In the genomic region with DNA sequence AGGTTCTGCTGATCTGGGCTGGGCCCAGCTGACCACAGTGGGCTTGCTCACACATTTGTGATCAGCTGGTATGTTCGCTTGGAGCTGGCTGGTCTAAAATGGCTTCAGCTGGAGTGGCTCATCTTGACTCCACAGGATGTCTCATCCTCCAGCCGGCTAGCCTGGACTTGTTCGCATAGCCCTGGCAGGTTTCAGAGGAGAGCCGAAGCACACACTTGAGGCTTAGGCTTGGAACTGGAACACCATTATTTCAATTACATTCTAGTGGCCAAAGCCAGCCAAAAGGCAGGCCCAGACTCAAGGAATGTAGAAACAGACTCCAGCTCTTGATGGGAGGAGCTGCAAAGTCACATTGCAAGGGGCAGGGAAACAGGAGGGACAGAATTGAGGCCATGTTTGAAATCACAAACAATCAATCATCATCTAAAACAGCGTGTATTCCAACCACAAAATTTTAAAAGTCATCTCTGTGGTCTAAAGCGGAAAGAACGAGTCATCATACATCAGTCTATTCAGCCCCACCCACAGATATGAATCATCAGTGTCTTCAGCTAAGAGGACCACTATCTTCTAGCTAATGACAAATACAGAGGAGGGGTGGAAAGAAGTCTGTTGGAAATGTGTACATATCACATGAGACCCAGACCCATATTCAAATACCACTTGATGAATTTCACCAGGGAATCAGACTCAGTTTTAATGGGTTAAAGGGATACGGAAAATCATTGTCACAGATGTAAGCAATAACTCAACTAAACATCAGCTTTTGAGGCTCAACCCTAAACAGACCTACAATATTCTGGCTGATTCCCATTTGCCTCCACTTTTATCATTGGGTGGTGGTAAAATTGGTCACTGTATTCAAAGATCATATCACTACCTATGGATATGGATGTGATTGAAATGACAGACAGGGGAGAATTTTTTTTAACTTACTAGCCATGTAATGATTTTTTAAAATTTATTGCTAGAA, we compare ENCODE assay signal across 8 cellular contexts.
A peak's percentile ranks its signal among the peaks of the same experiment; 100 is the strongest.
DNase-seq lines count a peak whose midpoint lies in the region; ATAC-seq and TF ChIP-seq lines count a peak whose summit lies in the region.

No MANE protein-coding gene starts in this region.

- CTCF ChIA-PET in activated CD8-positive, alpha-beta memory T cell treated with anti-CD3 and anti-CD28 coated beads, Interleukin-2, amount 10 ng/mL, durations not matched to agents 7 days and 5 days (lab: Charles Lee), result interaction anchor here (0.7 to 2.4 kb wide), 9 partner anchors 33 to 313 kb away, joined by 3 to 13 read pairs (median 3); no protein-coding TSS in a partner anchor

- H3K4me1 Mint-ChIP-seq in GM23338, result peaks cover 46% of the 10 kb centered on the region
- H3K4me1 Mint-ChIP-seq in activated CD8-positive, alpha-beta memory T cell treated with anti-CD3 and anti-CD28 coated beads, Interleukin-2, amount 10 ng/mL, durations not matched to agents 7 days and 5 days, result peaks cover 56% of the 10 kb centered on the region

- H3K27ac Mint-ChIP-seq in GM23338, result peak overlapping the region; percentile 82
- H3K27ac Mint-ChIP-seq in activated CD8-positive, alpha-beta memory T cell treated with anti-CD3 and anti-CD28 coated beads, Interleukin-2, amount 10 ng/mL, durations not matched to agents 7 days and 5 days, result peak overlapping the region; percentile 92

- H3K79me2 ChIP-seq in GM23338 (replicated peaks; ENCODE audit: insufficient read depth), result no peaks in the 10 kb centered on the region

- H3K27ac ChIP-seq in GM23338 (ENCODE audit: low read depth), result peak overlapping the region; percentile 65; the same call in 1 of the 2 replicates

- H3K27me3 Mint-ChIP-seq in GM23338 (ENCODE audit: insufficient read depth, low read depth, poor library complexity), result peaks cover 7% of the 10 kb centered on the region
- H3K27me3 Mint-ChIP-seq in activated CD8-positive, alpha-beta memory T cell treated with anti-CD3 and anti-CD28 coated beads, Interleukin-2, amount 10 ng/mL, durations not matched to agents 7 days and 5 days, result no peaks in the 10 kb centered on the region

- peaks cover 25% of the 10 kb centered on the region for H3K4me1 ChIP-seq in GM23338 (ENCODE audit: insufficient read depth)

- no peaks in the 10 kb centered on the region for H3K9me2 ChIP-seq in GM23338 (ENCODE audit: insufficient read depth)

- no peak for ATAC-seq in GM23338
- ATAC-seq in activated CD8-positive, alpha-beta memory T cell treated with anti-CD3 and anti-CD28 coated beads, Interleukin-2, amount 10 ng/mL, durations not matched to agents 7 days and 5 days, result peak; percentile 89

- H3K9me3 Mint-ChIP-seq in GM23338, result no peaks in the 10 kb centered on the region
- no peaks in the 10 kb centered on the region for H3K9me3 Mint-ChIP-seq in activated CD8-positive, alpha-beta memory T cell treated with anti-CD3 and anti-CD28 coated beads, Interleukin-2, amount 10 ng/mL, durations not matched to agents 7 days and 5 days (ENCODE audit: low read depth)

- H3K36me3 ChIP-seq in GM06990 (ENCODE audit: control insufficient read depth, insufficient read depth, low read length), result no peaks in the 10 kb centered on the region
- no peaks in the 10 kb centered on the region for H3K36me3 ChIP-seq in GM23338 (ENCODE audit: insufficient read depth)

- H3K4me2 ChIP-seq in GM23338, result no peak overlapping the region

- no peaks in the 10 kb centered on the region for H4K20me1 ChIP-seq in GM23338 (replicated peaks; ENCODE audit: insufficient read depth)

- peaks cover 3% of the 10 kb centered on the region; the same call in 1 of the 3 replicates for H3K36me3 Mint-ChIP-seq in GM23338 (ENCODE audit: low read depth)
- H3K36me3 Mint-ChIP-seq in activated CD8-positive, alpha-beta memory T cell treated with anti-CD3 and anti-CD28 coated beads, Interleukin-2, amount 10 ng/mL, durations not matched to agents 7 days and 5 days, result peaks cover 5% of the 10 kb centered on the region

- TF ChIP-seq CTCF in GM06990 (IDR thresholded peaks at IDR 0.05; ENCODE audit: insufficient read depth, low read length, poor library complexity, severe bottlenecking), result no peak
- no peak for TF ChIP-seq CTCF in GM23338 (conservative IDR thresholded peaks at IDR 0.05; ENCODE audit: low read depth in 2 of 2)

- no peak overlapping the region for H3K4me3 Mint-ChIP-seq in GM23338
- peak overlapping the region; percentile 13 for H3K4me3 Mint-ChIP-seq in activated CD8-positive, alpha-beta memory T cell treated with anti-CD3 and anti-CD28 coated beads, Interleukin-2, amount 10 ng/mL, durations not matched to agents 7 days and 5 days

- H3K27me3 ChIP-seq in GM06990 (replicated peaks; ENCODE audit: control insufficient read depth, insufficient read depth, low read length), result no peaks in the 10 kb centered on the region
- no peaks in the 10 kb centered on the region for H3K27me3 ChIP-seq in GM23338 (ENCODE audit: insufficient read depth)

- H3F3A ChIP-seq in GM23338 (replicated peaks; ENCODE audit: low read depth), result no peaks in the 10 kb centered on the region

- no peak overlapping the region for H3K4me3 ChIP-seq in GM06990 (replicated peaks; ENCODE audit: low read depth, low read length)
- H3K4me3 ChIP-seq in GM23338, result no peak overlapping the region

- H2AFZ ChIP-seq in GM23338, result peak overlapping the region; percentile 54; the same call in 1 of the 2 replicates

- DNase-seq in GM06990 (ENCODE audit: extremely low read depth, insufficient read length), result peak; percentile 45
- DNase-seq in GM23338 (ENCODE audit: low spot score), result no peak
- peak; percentile 37 for DNase-seq in NCI-H510A (lab: John Stamatoyannopoulos, UW)
- peak; percentile 76 for DNase-seq in activated CD8-positive, alpha-beta memory T cell treated with anti-CD3 and anti-CD28 coated beads, Interleukin-2, amount 10 ng/mL, durations not matched to agents 7 days and 5 days
- peak; percentile 99 for DNase-seq in fibroblast of peridontal ligament (ENCODE audit: extremely low read depth)
- DNase-seq in stimulated activated CD4-positive, alpha-beta T cell treated with anti-CD3 and anti-CD28 coated beads, Interleukin-4, amount 100 ng/mL, for 24 hours, result peak; percentile 69
- DNase-seq in NCI-H1105 treated with DMSO at 0.1 percent for 48 hours (lab: John Stamatoyannopoulos, UW), result no peak
- DNase-seq in nucleus accumbens (lab: John Stamatoyannopoulos, UW), result no peak

TF ChIP-seq in GM23338, 12 proteins besides CTCF, POLR2A, EP300 and RAD21:
- no peak for TF ChIP-seq EZH2 (IDR thresholded peaks at IDR 0.05; ENCODE audit: low read depth, unreplicated experiment)
- no peak for TF ChIP-seq EZH2phosphoT487 (IDR thresholded peaks at IDR 0.05; ENCODE audit: unreplicated experiment)
- no peak for TF ChIP-seq REST (IDR thresholded peaks at IDR 0.05; ENCODE audit: unreplicated experiment)
- no peak for TF ChIP-seq STAT1 (IDR thresholded peaks at IDR 0.05; ENCODE audit: unreplicated experiment)
- no peak for TF ChIP-seq CREB1 (CRISPR knock-in tag; IDR thresholded peaks at IDR 0.05; ENCODE audit: low read depth)
- TF ChIP-seq JUNB (IDR thresholded peaks at IDR 0.05; ENCODE audit: unreplicated experiment), result no peak
- no peak for TF ChIP-seq ZNF114 (CRISPR knock-in tag; IDR thresholded peaks at IDR 0.05)

Comparison
In these comparisons a context has a peak if more than half of its experiments do, and no peak if none do; other contexts are left out.
1. DNase-seq: peak in GM06990 (single experiment), NCI-H510A (single experiment), activated CD8-positive, alpha-beta memory T cell treated with anti-CD3 and anti-CD28 coated beads, Interleukin-2, amount 10 ng/mL, durations not matched to agents 7 days and 5 days (single experiment), fibroblast of peridontal ligament (single experiment) and stimulated activated CD4-positive, alpha-beta T cell treated with anti-CD3 and anti-CD28 coated beads, Interleukin-4, amount 100 ng/mL, for 24 hours (single experiment); none in GM23338 (single experiment), NCI-H1105 treated with DMSO at 0.1 percent for 48 hours (single experiment) and nucleus accumbens (0 of 56).